Comparison of ENCODE assay signal across 19 cellular contexts in genomic region chr1:211313392-211313791, GRCh38.
"Had no signal": no experiment of that assay in that cellular context is flagged by ENCODE, and none has a peak within 500 bp of the region (broad histone marks: within the 10 kb centered on the region; RNA-seq: fewer than 3 reads in every experiment).

No MANE protein-coding gene starts in this region.

- H3K4me1 ChIP-seq: adrenal gland, breast epithelium, lower lobe of right lung, prostate gland, stomach had no signal

- H3K27me3 ChIP-seq: adrenal gland, breast epithelium, stomach, upper lobe of left lung had no signal

- H3K4me3 Mint-ChIP-seq: activated CD4-positive, alpha-beta T cell treated with anti-CD3 and anti-CD28 coated beads, Interleukin-2, amount 10 ng/mL, durations not matched to agents 24 days and 14 days; activated T-helper 1 cell treated with anti-CD3 and anti-CD28 coated beads, Interleukin-12 subunit alpha, Interleukin-12 subunit beta, Interleukin-2, Interleukin-4 antibody, amounts not matched to agents 30 ng/mL and 10 ng/mL and 1 ng/mL, durations not matched to agents 14 hours and 24 hours and 36 hours; neural crest cell had no signal

- H3K27ac Mint-ChIP-seq: activated T-helper 1 cell treated with anti-CD3 and anti-CD28 coated beads, Interleukin-12 subunit alpha, Interleukin-12 subunit beta, Interleukin-2, Interleukin-4 antibody, amounts not matched to agents 30 ng/mL and 10 ng/mL and 1 ng/mL, durations not matched to agents 14 hours and 24 hours and 36 hours had no signal

- H3K27ac ChIP-seq: adrenal gland, breast epithelium, lower lobe of right lung, prostate gland, stomach, upper lobe of left lung had no signal

- ATAC-seq: left colon, lower lobe of right lung had no signal

- H3K4me1 Mint-ChIP-seq: neural crest cell had no signal

- H3K9me3 Mint-ChIP-seq: activated CD4-positive, alpha-beta T cell treated with anti-CD3 and anti-CD28 coated beads, Interleukin-2, amount 10 ng/mL, durations not matched to agents 24 days and 14 days; activated T-helper 1 cell treated with anti-CD3 and anti-CD28 coated beads, Interleukin-12 subunit alpha, Interleukin-12 subunit beta, Interleukin-2, Interleukin-4 antibody, amounts not matched to agents 30 ng/mL and 10 ng/mL and 1 ng/mL, durations not matched to agents 14 hours and 24 hours and 36 hours; neural crest cell had no signal

- H3K9me3 ChIP-seq: adrenal gland, breast epithelium, lower lobe of right lung, prostate gland, stomach, upper lobe of left lung had no signal

- H3K4me3 ChIP-seq: adrenal gland, breast epithelium, lower lobe of right lung, prostate gland, stomach, upper lobe of left lung had no signal

- H3K27me3 Mint-ChIP-seq: activated CD4-positive, alpha-beta T cell treated with anti-CD3 and anti-CD28 coated beads, Interleukin-2, amount 10 ng/mL, durations not matched to agents 24 days and 14 days had no signal

- DNase-seq: activated CD4-positive, alpha-beta T cell treated with anti-CD3 and anti-CD28 coated beads, Interleukin-2, amount 10 ng/mL, durations not matched to agents 24 days and 14 days; activated CD8-positive, alpha-beta memory T cell treated with anti-CD3 and anti-CD28 coated beads, Interleukin-2, amount 50 U/mL, for 4 hours; activated naive CD4-positive, alpha-beta T cell; adrenal gland; cerebellar nuclear complex; cortex of kidney; erythroblast; hypothalamus; islet precursor cell; left colon; lower lobe of right lung; right cardiac atrium; stimulated activated CD4-positive, alpha-beta T cell treated with anti-CD3 and anti-CD28 coated beads, Interleukin-2, amount 100 ng/mL, for 24 hours; stomach had no signal
